ENCODE assay signal across 12 cellular contexts in genomic region chr14:74574092-74574438, GRCh38. TPM values are rescaled to one million over a fixed set of nuclear protein-coding genes. Genes with fewer than 3 reads are reported as not detected.
DNase-seq lines count a peak whose midpoint lies in the region; ATAC-seq and TF ChIP-seq lines count a peak whose summit lies in the region.
"Had no signal": no experiment of that assay in that cellular context is flagged by ENCODE, and none has a peak within 500 bp of the region (broad histone marks: within the 10 kb centered on the region; RNA-seq: fewer than 3 reads in every experiment).

No MANE protein-coding gene starts in this region.

- TF ChIP-seq CTCF in DND-41 (IDR thresholded peaks at IDR 0.05; ENCODE audit: borderline replicate concordance, extremely low read depth, low read length, poor library complexity, severe bottlenecking) = no peak

- no peaks in the 10 kb centered on the region for H3K9me3 ChIP-seq in DND-41 (ENCODE audit: insufficient read depth, low read length, severe bottlenecking)

- peaks cover 28% of the 10 kb centered on the region for H3K27me3 ChIP-seq in DND-41 (ENCODE audit: insufficient read depth, low read length, poor library complexity)

- no peak overlapping the region for H2AFZ ChIP-seq in DND-41 (ENCODE audit: low read depth, low read length)

- DNase-seq in DND-41 (no peak), RPMI7951 (ENCODE audit: low read depth) (peak; percentile 69), epithelial cell of prostate (ENCODE audit: low read depth, low spot score) (no peak), NCI-H2227 (lab: John Stamatoyannopoulos, UW; ENCODE audit: unreplicated experiment) (no peak), NCI-H128 (lab: John Stamatoyannopoulos, UW; ENCODE audit: unreplicated experiment) (no peak), HT-29 (ENCODE audit: low spot score) (no peak)
- DNase-seq: activated T-cell treated with anti-CD3 and anti-CD28 coated beads, Interleukin-2, amount 50 U/mL, for 1 hour; effector CD8-positive, alpha-beta T cell; naive B cell; substantia nigra had no signal

- H3K4me2 ChIP-seq in DND-41 (ENCODE audit: insufficient read depth, low read length) = no peak overlapping the region

- no peak overlapping the region for H3K9ac ChIP-seq in DND-41 (ENCODE audit: low read depth, low read length)

- H3K4me1 ChIP-seq in DND-41 (ENCODE audit: insufficient read depth, low read length) = no peaks in the 10 kb centered on the region

- ATAC-seq in DND-41 (ENCODE audit: insufficient read depth, low read depth) (peak; percentile 42; the same call in 1 of the 3 replicates), HG02884 (IDR thresholded peaks at IDR 0.05; ENCODE audit: unreplicated experiment) (no peak)

- no peaks in the 10 kb centered on the region for H3K36me3 ChIP-seq in DND-41 (ENCODE audit: insufficient read depth, low read length)

- H3K27ac ChIP-seq in DND-41 (ENCODE audit: low read length) (no peak overlapping the region), epithelial cell of prostate (peak overlapping the region; percentile 100), skin epidermis (peak overlapping the region in 11 of 21 experiments; percentile 79 to 95 (median 87))

- no peak overlapping the region for H3K4me3 ChIP-seq in DND-41 (ENCODE audit: low read depth in 1 of 2, low read length in 2 of 2)
- H3K4me3 ChIP-seq in skin epidermis = no peak overlapping the region

- no peaks in the 10 kb centered on the region for H4K20me1 ChIP-seq in DND-41 (ENCODE audit: insufficient read depth, low read length)

- no peaks in the 10 kb centered on the region for H3K79me2 ChIP-seq in DND-41 (ENCODE audit: insufficient read depth, low read length)

RNA-seq across cellular contexts. Expression of gene LTBP2, which starts 38.0 kb away (rescaled TPM):
- 22.8 and 26.0 TPM in 2 replicates for total RNA-seq in RPMI7951 (2014; rRNA removed; shearing (Covaris generic))
- 0.31 and 2.6 TPM in 2 replicates for total RNA-seq in HT-29 (2014; rRNA removed; shearing (Covaris generic))
